In genomic region chr9:79573697-79573976, GRCh38 we compare ENCODE assay signal across 8 cellular contexts. TPM values are rescaled to one million over a fixed set of nuclear protein-coding genes. Genes with fewer than 3 reads are reported as not detected.
A peak's percentile ranks its signal among the peaks of the same experiment; 100 is the strongest.
DNase-seq lines count a peak whose midpoint lies in the region; ATAC-seq and TF ChIP-seq lines count a peak whose summit lies in the region.

No MANE protein-coding gene starts in this region.

- H3K27ac ChIP-seq in neuronal stem cell (replicated peaks; ENCODE audit: low read length): peak overlapping the region; percentile 53

- no peak overlapping the region for H3K4ac ChIP-seq in neuronal stem cell (ENCODE audit: low read length)

- no peak overlapping the region for H4K91ac ChIP-seq in neuronal stem cell (ENCODE audit: low read depth, low read length, poor library complexity)

- CTCF ChIA-PET in Calu3 (lab: Charles Lee): no interaction called here

- H2BK15ac ChIP-seq in neuronal stem cell (ENCODE audit: low read length): no peak overlapping the region

- H2AFZ ChIP-seq in neuronal stem cell (ENCODE audit: low read length): no peak overlapping the region

- no peak overlapping the region for H3K9ac ChIP-seq in endocrine pancreas (ENCODE audit: control insufficient read depth, insufficient read depth, low read length)
- H3K9ac ChIP-seq in neuronal stem cell (ENCODE audit: low read depth, low read length, poor library complexity): peak overlapping the region; percentile 89

- H3K4me1 ChIP-seq in endocrine pancreas (ENCODE audit: control insufficient read depth, insufficient read depth, low read length) (peaks cover 3% of the 10 kb centered on the region), neuronal stem cell (ENCODE audit: control insufficient read depth in 2 of 2, insufficient read depth in 1 of 2, low read depth in 1 of 2, low read length in 2 of 2) (peaks cover 6 to 24% of the 10 kb centered on the region in 2 donors)

- DNase-seq in Calu3 (no peak), MG63 (no peak), neuronal stem cell (ENCODE audit: low spot score) (no peak), NCI-H1048 (lab: John Stamatoyannopoulos, UW) (no peak), NCI-H524 treated with DMSO at 0.1 percent for 48 hours (lab: John Stamatoyannopoulos, UW) (no peak)
- no peak for DNase-seq in activated CD4-positive, alpha-beta T cell treated with anti-CD3 and anti-CD28 coated beads for 1 hour

- H3K27ac Mint-ChIP-seq in Calu3 (ENCODE audit: unreplicated experiment): peak overlapping the region; percentile 58

- no peak overlapping the region for H2BK5ac ChIP-seq in neuronal stem cell (ENCODE audit: low read length)

- no peaks in the 10 kb centered on the region for H3K4me1 Mint-ChIP-seq in Calu3 (ENCODE audit: low read depth, unreplicated experiment)

- H3K18ac ChIP-seq in neuronal stem cell (ENCODE audit: low read length): peak overlapping the region; percentile 98

- no peak for TF ChIP-seq CTCF in Calu3 (IDR thresholded peaks at IDR 0.05; ENCODE audit: unreplicated experiment)

- H3K9me3 ChIP-seq in MG63: no peaks in the 10 kb centered on the region
- H3K9me3 ChIP-seq in endocrine pancreas (ENCODE audit: control insufficient read depth, low read length): no peaks in the 10 kb centered on the region
- no peaks in the 10 kb centered on the region for H3K9me3 ChIP-seq in neuronal stem cell (replicated peaks in 1 of 2; ENCODE audit: control insufficient read depth in 2 of 2, insufficient read depth in 1 of 2, low read depth in 1 of 2, low read length in 2 of 2)

- H3K9me3 Mint-ChIP-seq in Calu3 (ENCODE audit: low read depth, unreplicated experiment): no peaks in the 10 kb centered on the region

- no CpG with 5 or more reads among the region's 6 CpGs for WGBS in neuronal stem cell (ENCODE audit: extremely low coverage in 2 of 2, insufficient read length in 2 of 2, insufficient replicate concordance in 1 of 2), 2 donors

- H3K4me3 ChIP-seq in MG63 (peak overlapping the region; percentile 60), endocrine pancreas (ENCODE audit: control insufficient read depth, insufficient read depth, low read length) (peak overlapping the region; percentile 91), neuronal stem cell (ENCODE audit: low read length in 2 of 2) (peak overlapping the region; percentile 58 to 93)

- intact Hi-C loops in Calu3 (cut with micrococcal nuclease; ENCODE audit: unreplicated experiment): no loop called here

- H3K14ac ChIP-seq in neuronal stem cell (ENCODE audit: low read length): no peak overlapping the region

- no peak overlapping the region for H2BK120ac ChIP-seq in neuronal stem cell (ENCODE audit: low read depth, low read length)

- H3K36me3 Mint-ChIP-seq in Calu3 (ENCODE audit: insufficient read depth, unreplicated experiment): peaks cover 8% of the 10 kb centered on the region

- H3K27me3 Mint-ChIP-seq in Calu3 (ENCODE audit: unreplicated experiment): peaks cover 26% of the 10 kb centered on the region

- H2BK12ac ChIP-seq in neuronal stem cell (ENCODE audit: low read length): no peak overlapping the region

- peak overlapping the region; percentile 43 for H3K4me2 ChIP-seq in neuronal stem cell (ENCODE audit: insufficient read depth, low read length, poor library complexity, severe bottlenecking)

- H3K4me3 Mint-ChIP-seq in Calu3 (ENCODE audit: low read depth, unreplicated experiment): no peak overlapping the region

- no peak overlapping the region for H4K8ac ChIP-seq in neuronal stem cell (ENCODE audit: low read depth, low read length)

- no TSS peak for BruUV-seq in Calu3 (replicated peaks; lab: Mats Ljungman, UMichigan)

- H3K36me3 ChIP-seq in MG63 (no peaks in the 10 kb centered on the region), endocrine pancreas (ENCODE audit: control insufficient read depth, insufficient read depth, low read length) (no peaks in the 10 kb centered on the region), neuronal stem cell (replicated peaks in 1 of 2; ENCODE audit: control insufficient read depth in 2 of 2, insufficient read depth in 2 of 2, low read length in 2 of 2) (peaks cover 2 to 49% of the 10 kb centered on the region in 2 donors)

- ATAC-seq in HG02870 (IDR thresholded peaks at IDR 0.05; ENCODE audit: unreplicated experiment): no peak

- H3K79me1 ChIP-seq in neuronal stem cell (ENCODE audit: low read depth, low read length): no peaks in the 10 kb centered on the region

- no peak overlapping the region for H2AK5ac ChIP-seq in neuronal stem cell (ENCODE audit: low read depth, low read length)

- no peaks in the 10 kb centered on the region for H3K27me3 ChIP-seq in MG63
- no peaks in the 10 kb centered on the region for H3K27me3 ChIP-seq in endocrine pancreas (ENCODE audit: control insufficient read depth, insufficient read depth, low read length)
- H3K27me3 ChIP-seq in neuronal stem cell (ENCODE audit: control insufficient read depth in 3 of 3, insufficient read depth in 3 of 3, low read depth in 1 of 3, low read length in 3 of 3): peaks cover 0 to 4% (median 0%) of the 10 kb centered on the region in 3 experiments

- H3K23ac ChIP-seq in neuronal stem cell (ENCODE audit: low read depth, low read length, poor library complexity): no peak overlapping the region

RNA-seq across cellular contexts. Expression of gene TLE4, which starts 1.9 kb away (rescaled TPM):
- 0.97 and 2.3 TPM in 2 replicates for total RNA-seq in Calu3 (2022)
- 9.6 and 11.4 TPM in 2 replicates for total RNA-seq in MG63 (2014; rRNA removed; shearing (Covaris generic); ENCODE audit: low replicate concordance)
- 257 TPM for polyA plus RNA-seq in neuronal stem cell (2013, experiment 1 of 2)
- polyA plus RNA-seq in neuronal stem cell (2013, experiment 2 of 2): 256 TPM
